ENCODE assay signal across 8 cellular contexts in genomic region chr5:103258957-103259704, GRCh38. TPM values are rescaled to one million over a fixed set of nuclear protein-coding genes. Genes with fewer than 3 reads are reported as not detected.
A peak's percentile ranks its signal among the peaks of the same experiment; 100 is the strongest.
DNase-seq lines count a peak whose midpoint lies in the region; ATAC-seq and TF ChIP-seq lines count a peak whose summit lies in the region.

No MANE protein-coding gene starts in this region.

- H3K4me1 ChIP-seq in GM23248 (ENCODE audit: insufficient read depth) (peaks cover 33% of the 10 kb centered on the region), adrenal gland (replicated peaks in 1 of 2) (peaks cover 5 to 33% of the 10 kb centered on the region in 2 donors)

- TF ChIP-seq POLR2A in adrenal gland (IDR thresholded peaks at IDR 0.05): no peak

- H3K36me3 ChIP-seq in GM23248 (ENCODE audit: low read depth) (no peaks in the 10 kb centered on the region), KOPT-K1 (ENCODE audit: insufficient read depth, low read length) (no peaks in the 10 kb centered on the region), adrenal gland (replicated peaks in 1 of 2) (no peaks in the 10 kb centered on the region)

- ATAC-seq in T-cell (replicated peaks in 1 of 4): peak; percentile 55 to 58 (median 58)
- ATAC-seq in sciatic nerve: peak; percentile 25

- H3K27me3 ChIP-seq in GM23248 (replicated peaks; ENCODE audit: insufficient read depth): no peaks in the 10 kb centered on the region
- no peaks in the 10 kb centered on the region for H3K27me3 ChIP-seq in adrenal gland

- POLR2A ChIA-PET in T-cell (lab: Charles Lee): interaction anchor here in 1 of 2 donors (0.6 kb wide), 2 partner anchors 31 to 1777 kb away, joined by 3 to 4 read pairs; no protein-coding TSS in a partner anchor

- TF ChIP-seq CTCF in adrenal gland (IDR thresholded peaks at IDR 0.05): no peak

- intact Hi-C loops in adrenal gland (cut with DNase I): loop anchor here in 1 of 2 donors (10.0 kb wide), 1 partner anchor 216 kb away; no protein-coding TSS in a partner anchor
- intact Hi-C loops in sciatic nerve (cut with DNase I): no loop called here

- peaks cover 32% of the 10 kb centered on the region for H3F3A ChIP-seq in GM23248 (ENCODE audit: insufficient read depth)

- peak overlapping the region in 1 of 2 donors; percentile 39 for H3K27ac Mint-ChIP-seq in T-cell

- peaks cover 21% of the 10 kb centered on the region; the same call in 1 of the 2 replicates for H4K20me1 ChIP-seq in GM23248 (ENCODE audit: insufficient read depth)

- CTCF ChIA-PET in T-cell (lab: Charles Lee): interaction anchor here (0.9 to 1.8 kb wide), 5 partner anchors 13 to 139 kb away, joined by 3 to 5 read pairs (median 4); partner anchors contain the start of genes GIN1 (in 1 of the 2) and PPIP5K2 (in 1 of the 2)

- peaks cover 8% of the 10 kb centered on the region in 2 donors for H3K27me3 Mint-ChIP-seq in T-cell

- H3K27ac ChIP-seq in GM23248 (peak overlapping the region; percentile 65), KOPT-K1 (ENCODE audit: low read depth, low read length, poor library complexity, severe bottlenecking) (peak overlapping the region; percentile 71), adrenal gland (peak overlapping the region in 4 of 5 donors; percentile 63 to 85 (median 77))

- peak; percentile 18 for DNase-seq in GM04504 (ENCODE audit: low read depth)
- peak; percentile 74 for DNase-seq in GM23248
- DNase-seq in T-cell: peak; percentile 14 to 66 (median 46)
- peak; percentile 45 to 61 (median 54) for DNase-seq in adrenal gland
- DNase-seq in hepatic stellate cell (ENCODE audit: low spot score): peak; percentile 26
- DNase-seq in sciatic nerve (ENCODE audit: low spot score): peak; percentile 75
- DNase-seq in NCI-H187 (lab: John Stamatoyannopoulos, UW): no peak

- H3K79me2 ChIP-seq in GM23248 (ENCODE audit: insufficient read depth): peaks cover 56% of the 10 kb centered on the region

- H3K4me3 ChIP-seq in GM23248 (peak overlapping the region; percentile 93), adrenal gland (peak overlapping the region; percentile 56 to 79 (median 68))

- in situ Hi-C loops in GM23248 (cut with MboI): no loop called here

- H3K36me3 Mint-ChIP-seq in T-cell: no peaks in the 10 kb centered on the region

- peak overlapping the region; percentile 87 for H3K9ac ChIP-seq in GM23248

- WGBS in GM23248 (ENCODE audit: low coverage in 1 of 2, low lambda C conversion rate in 2 of 2, missing lambda C conversion rate in 2 of 2), 2 experiments: 0 to 1% methylated on average over 33 to 47 of the region's 91 CpGs
- WGBS in adrenal gland, 4 donors: 0 to 1% (median 0%) methylated on average over 1 to 91 of the region's 91 CpGs

- no peaks in the 10 kb centered on the region for H3K9me2 ChIP-seq in GM23248 (ENCODE audit: insufficient read depth)

- H3K9me3 ChIP-seq in GM23248 (ENCODE audit: low read depth) (no peaks in the 10 kb centered on the region), KOPT-K1 (ENCODE audit: insufficient read depth, low read length, poor library complexity, severe bottlenecking) (no peaks in the 10 kb centered on the region), adrenal gland (replicated peaks in 1 of 3) (no peaks in the 10 kb centered on the region)

- H2AFZ ChIP-seq in GM23248: peak overlapping the region; percentile 89

- H3K4me2 ChIP-seq in GM23248 (ENCODE audit: unreplicated experiment): peak overlapping the region; percentile 85

- peak overlapping the region; percentile 82 to 86 (median 83) for H3K4me3 Mint-ChIP-seq in T-cell

- peaks cover 11 to 22% (median 18%) of the 10 kb centered on the region in 3 donors for H3K4me1 Mint-ChIP-seq in T-cell

- no peaks in the 10 kb centered on the region for H3K9me3 Mint-ChIP-seq in T-cell

RNA-seq across cellular contexts. Expression of gene MACIR, which starts 0.6 kb away (rescaled TPM):
- 31.5 and 36.3 TPM in 2 replicates for total RNA-seq in GM23248 (2014; rRNA removed; shearing (Covaris generic))
- polyA plus RNA-seq in GM23248 (2016; fragmentation: Nextera tagmentation; extraction: Ambion mirVana): 35.6 and 35.7 TPM in 2 replicates
- 1 to 10 TPM; 1.0 to 4.6 (median 3.7) TPM for total RNA-seq in T-cell
- total RNA-seq in adrenal gland: 10 to 100 TPM in 1 of 8 donors, 1 to 10 TPM in 7; 1.9 to 10.1 (median 6.4) TPM
- 1 to 10 TPM; 3.4 to 7.2 (median 3.7) TPM for polyA plus RNA-seq in adrenal gland
- total RNA-seq in sciatic nerve: 24.2 TPM

Comparison
In these comparisons a context has a peak if more than half of its experiments do, and no peak if none do; other contexts are left out.
1. DNase-seq: peak in GM04504 (single experiment), GM23248 (single experiment), T-cell (34 of 34), adrenal gland (7 of 7), hepatic stellate cell (single experiment) and sciatic nerve (single experiment); none in NCI-H187 (0 of 2).
2. Peak in every context shown above with its lines, with median percentiles within 50 percentile points of each other: H3K27ac ChIP-seq.